2 cellular contexts compared by ENCODE assay signal in the genomic region with DNA sequence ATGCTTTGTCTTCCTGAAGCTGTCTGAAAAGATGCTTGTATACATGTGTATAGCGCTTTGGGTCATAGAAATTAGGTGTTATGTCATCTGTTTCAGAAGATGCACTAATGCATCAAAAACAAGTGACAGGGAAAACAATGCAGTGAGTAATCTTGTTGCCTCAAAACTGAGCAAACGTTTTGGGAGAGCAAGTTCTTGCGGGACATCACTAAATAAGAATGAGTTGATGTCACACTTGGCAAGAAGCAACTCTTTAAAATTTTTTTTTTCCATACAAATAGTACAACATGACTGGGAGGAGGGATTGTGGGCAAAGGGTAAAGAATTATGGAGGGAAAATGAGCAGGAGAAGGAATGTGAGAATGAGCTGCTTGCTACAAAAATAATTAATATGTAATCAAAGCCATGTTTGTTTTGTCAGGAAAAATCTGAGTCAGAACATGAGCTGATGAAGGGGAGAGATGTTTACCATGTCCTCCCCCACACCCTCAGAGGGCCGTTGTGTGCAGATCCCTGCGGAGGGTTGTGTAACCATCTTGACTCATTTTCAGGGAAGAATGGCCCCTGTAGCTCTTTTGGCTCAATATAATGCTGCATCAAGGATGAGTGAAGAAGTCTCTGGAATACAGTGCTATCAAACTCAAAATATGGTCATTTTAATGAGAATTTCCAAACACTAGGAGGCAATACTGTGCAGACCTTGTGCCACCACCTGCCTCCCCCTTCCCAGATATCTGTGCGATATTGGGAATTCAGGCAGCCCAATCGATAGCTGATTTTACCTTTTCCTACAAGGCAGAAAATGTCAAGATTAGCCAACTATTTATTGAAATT.
TF ChIP-seq lines count a peak whose summit lies in the region.

No MANE protein-coding gene starts in this region.

TF ChIP-seq in GM12878, 131 proteins besides CTCF, POLR2A, EP300 and RAD21:
- TF ChIP-seq ZNF384 (IDR thresholded peaks at IDR 0.05; ENCODE audit: borderline replicate concordance, low read depth, low read length), result no peak
- TF ChIP-seq CBX3 (IDR thresholded peaks at IDR 0.05; ENCODE audit: borderline replicate concordance, low read depth), result no peak
- no peak for TF ChIP-seq ZNF592 (IDR thresholded peaks at IDR 0.05)
TF ChIP-seq in GM12878: peak in this region for 0.

TF ChIP-seq in HepG2, 621 proteins besides CTCF, POLR2A, EP300 and RAD21 (continues in another document):
- TF ChIP-seq ZNF329 (CRISPR knock-in tag; IDR thresholded peaks at IDR 0.05; ENCODE audit: low read depth) (no peak), ZNF253 (CRISPR knock-in tag; IDR thresholded peaks at IDR 0.05; ENCODE audit: borderline replicate concordance) (no peak), ZNF75D (CRISPR knock-in tag; IDR thresholded peaks at IDR 0.05; ENCODE audit: borderline replicate concordance) (no peak), KMT2B (CRISPR knock-in tag; IDR thresholded peaks at IDR 0.05) (0 out of 2 replicates have a peak, but pooled peaks have one; percentile 55), HHEX (CRISPR knock-in tag; IDR thresholded peaks at IDR 0.05) (no peak), GABPB1 (CRISPR knock-in tag; IDR thresholded peaks at IDR 0.05) (0 out of 2 replicates have a peak, but pooled peaks have one; percentile 16), SALL1 (CRISPR knock-in tag; IDR thresholded peaks at IDR 0.05) (peak; percentile 94), ZFYVE20 (CRISPR knock-in tag; IDR thresholded peaks at IDR 0.05; ENCODE audit: borderline replicate concordance, low read depth) (no peak), ZNF781 (CRISPR knock-in tag; IDR thresholded peaks at IDR 0.05; ENCODE audit: borderline replicate concordance, not compliant biosample characterization) (no peak), KAT2B (IDR thresholded peaks at IDR 0.05; ENCODE audit: borderline replicate concordance, low read depth, low read length) (no peak), EED (CRISPR knock-in tag; IDR thresholded peaks at IDR 0.05) (no peak), GABPA (IDR thresholded peaks at IDR 0.05; ENCODE audit: low read depth, low read length) (no peak), GABPA (CRISPR knock-in tag; IDR thresholded peaks at IDR 0.05; ENCODE audit: low read depth) (no peak), ADNP (CRISPR knock-in tag; IDR thresholded peaks at IDR 0.05) (no peak), MLLT10 (CRISPR knock-in tag; IDR thresholded peaks at IDR 0.05) (no peak), ZNF780A (CRISPR knock-in tag; IDR thresholded peaks at IDR 0.05) (no peak), THAP7 (CRISPR knock-in tag; IDR thresholded peaks at IDR 0.05) (no peak), ZNF652 (CRISPR knock-in tag; IDR thresholded peaks at IDR 0.05; ENCODE audit: borderline replicate concordance, low read depth) (no peak), FOXM1 (CRISPR knock-in tag; IDR thresholded peaks at IDR 0.05) (no peak), HNF4A (CRISPR knock-in tag; IDR thresholded peaks at IDR 0.05) (no peak; the same call in 1 of the 2 replicates), ZNF180 (CRISPR knock-in tag; IDR thresholded peaks at IDR 0.05; ENCODE audit: borderline replicate concordance, low read depth) (no peak), ZNF777 (CRISPR knock-in tag; IDR thresholded peaks at IDR 0.05) (no peak), JARID2 (CRISPR knock-in tag; IDR thresholded peaks at IDR 0.05; ENCODE audit: insufficient replicate concordance) (no peak), TFAP4 (IDR thresholded peaks at IDR 0.05; ENCODE audit: borderline replicate concordance, low read depth) (no peak; the same call in 1 of the 2 replicates), FOSL1 (CRISPR knock-in tag; IDR thresholded peaks at IDR 0.05; ENCODE audit: borderline replicate concordance) (peak; percentile 34; the same call in 1 of the 2 replicates), TBL1XR1 (IDR thresholded peaks at IDR 0.05; ENCODE audit: borderline replicate concordance, low read length, partially characterized antibody) (no peak), IKZF5 (CRISPR knock-in tag; IDR thresholded peaks at IDR 0.05) (peak; percentile 76; the same call in 1 of the 2 replicates), ARID2 (CRISPR knock-in tag; IDR thresholded peaks at IDR 0.05; ENCODE audit: borderline replicate concordance) (no peak), ZNF850 (CRISPR knock-in tag; conservative IDR thresholded peaks at IDR 0.05) (no peak), ZNF737 (CRISPR knock-in tag; IDR thresholded peaks at IDR 0.05; ENCODE audit: borderline replicate concordance) (no peak), TAF1 (CRISPR knock-in tag; IDR thresholded peaks at IDR 0.05) (no peak), HDAC2 (CRISPR knock-in tag; IDR thresholded peaks at IDR 0.05) (peak; percentile 83), ZNF816 (CRISPR knock-in tag; IDR thresholded peaks at IDR 0.05; ENCODE audit: borderline replicate concordance) (no peak), MEIS2 (CRISPR knock-in tag; IDR thresholded peaks at IDR 0.05) (no peak), KLF16 (CRISPR knock-in tag; IDR thresholded peaks at IDR 0.05) (peak in 1 of 2 experiments; percentile 58; a peak in 1 of 4 replicates), ZNF530 (CRISPR knock-in tag; IDR thresholded peaks at IDR 0.05; ENCODE audit: low read depth) (no peak), TCF12 (IDR thresholded peaks at IDR 0.05) (no peak), TCF12 (CRISPR knock-in tag; IDR thresholded peaks at IDR 0.05) (no peak)
- TF ChIP-seq, protein P1, sequence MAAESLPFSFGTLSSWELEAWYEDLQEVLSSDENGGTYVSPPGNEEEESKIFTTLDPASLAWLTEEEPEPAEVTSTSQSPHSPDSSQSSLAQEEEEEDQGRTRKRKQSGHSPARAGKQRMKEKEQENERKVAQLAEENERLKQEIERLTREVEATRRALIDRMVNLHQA (CRISPR knock-in tag; IDR thresholded peaks at IDR 0.05), result no peak
- TF ChIP-seq, protein P2, sequence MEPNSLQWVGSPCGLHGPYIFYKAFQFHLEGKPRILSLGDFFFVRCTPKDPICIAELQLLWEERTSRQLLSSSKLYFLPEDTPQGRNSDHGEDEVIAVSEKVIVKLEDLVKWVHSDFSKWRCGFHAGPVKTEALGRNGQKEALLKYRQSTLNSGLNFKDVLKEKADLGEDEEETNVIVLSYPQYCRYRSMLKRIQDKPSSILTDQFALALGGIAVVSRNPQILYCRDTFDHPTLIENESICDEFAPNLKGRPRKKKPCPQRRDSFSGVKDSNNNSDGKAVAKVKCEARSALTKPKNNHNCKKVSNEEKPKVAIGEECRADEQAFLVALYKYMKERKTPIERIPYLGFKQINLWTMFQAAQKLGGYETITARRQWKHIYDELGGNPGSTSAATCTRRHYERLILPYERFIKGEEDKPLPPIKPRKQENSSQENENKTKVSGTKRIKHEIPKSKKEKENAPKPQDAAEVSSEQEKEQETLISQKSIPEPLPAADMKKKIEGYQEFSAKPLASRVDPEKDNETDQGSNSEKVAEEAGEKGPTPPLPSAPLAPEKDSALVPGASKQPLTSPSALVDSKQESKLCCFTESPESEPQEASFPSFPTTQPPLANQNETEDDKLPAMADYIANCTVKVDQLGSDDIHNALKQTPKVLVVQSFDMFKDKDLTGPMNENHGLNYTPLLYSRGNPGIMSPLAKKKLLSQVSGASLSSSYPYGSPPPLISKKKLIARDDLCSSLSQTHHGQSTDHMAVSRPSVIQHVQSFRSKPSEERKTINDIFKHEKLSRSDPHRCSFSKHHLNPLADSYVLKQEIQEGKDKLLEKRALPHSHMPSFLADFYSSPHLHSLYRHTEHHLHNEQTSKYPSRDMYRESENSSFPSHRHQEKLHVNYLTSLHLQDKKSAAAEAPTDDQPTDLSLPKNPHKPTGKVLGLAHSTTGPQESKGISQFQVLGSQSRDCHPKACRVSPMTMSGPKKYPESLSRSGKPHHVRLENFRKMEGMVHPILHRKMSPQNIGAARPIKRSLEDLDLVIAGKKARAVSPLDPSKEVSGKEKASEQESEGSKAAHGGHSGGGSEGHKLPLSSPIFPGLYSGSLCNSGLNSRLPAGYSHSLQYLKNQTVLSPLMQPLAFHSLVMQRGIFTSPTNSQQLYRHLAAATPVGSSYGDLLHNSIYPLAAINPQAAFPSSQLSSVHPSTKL (CRISPR knock-in tag; IDR thresholded peaks at IDR 0.05), result peak; percentile 91
- TF ChIP-seq, protein P3, sequence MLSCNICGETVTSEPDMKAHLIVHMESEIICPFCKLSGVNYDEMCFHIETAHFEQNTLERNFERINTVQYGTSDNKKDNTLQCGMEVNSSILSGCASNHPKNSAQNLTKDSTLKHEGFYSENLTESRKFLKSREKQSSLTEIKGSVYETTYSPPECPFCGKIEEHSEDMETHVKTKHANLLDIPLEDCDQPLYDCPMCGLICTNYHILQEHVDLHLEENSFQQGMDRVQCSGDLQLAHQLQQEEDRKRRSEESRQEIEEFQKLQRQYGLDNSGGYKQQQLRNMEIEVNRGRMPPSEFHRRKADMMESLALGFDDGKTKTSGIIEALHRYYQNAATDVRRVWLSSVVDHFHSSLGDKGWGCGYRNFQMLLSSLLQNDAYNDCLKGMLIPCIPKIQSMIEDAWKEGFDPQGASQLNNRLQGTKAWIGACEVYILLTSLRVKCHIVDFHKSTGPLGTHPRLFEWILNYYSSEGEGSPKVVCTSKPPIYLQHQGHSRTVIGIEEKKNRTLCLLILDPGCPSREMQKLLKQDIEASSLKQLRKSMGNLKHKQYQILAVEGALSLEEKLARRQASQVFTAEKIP (CRISPR knock-in tag; IDR thresholded peaks at IDR 0.05; ENCODE audit: borderline replicate concordance), result no peak
- TF ChIP-seq, protein P4, sequence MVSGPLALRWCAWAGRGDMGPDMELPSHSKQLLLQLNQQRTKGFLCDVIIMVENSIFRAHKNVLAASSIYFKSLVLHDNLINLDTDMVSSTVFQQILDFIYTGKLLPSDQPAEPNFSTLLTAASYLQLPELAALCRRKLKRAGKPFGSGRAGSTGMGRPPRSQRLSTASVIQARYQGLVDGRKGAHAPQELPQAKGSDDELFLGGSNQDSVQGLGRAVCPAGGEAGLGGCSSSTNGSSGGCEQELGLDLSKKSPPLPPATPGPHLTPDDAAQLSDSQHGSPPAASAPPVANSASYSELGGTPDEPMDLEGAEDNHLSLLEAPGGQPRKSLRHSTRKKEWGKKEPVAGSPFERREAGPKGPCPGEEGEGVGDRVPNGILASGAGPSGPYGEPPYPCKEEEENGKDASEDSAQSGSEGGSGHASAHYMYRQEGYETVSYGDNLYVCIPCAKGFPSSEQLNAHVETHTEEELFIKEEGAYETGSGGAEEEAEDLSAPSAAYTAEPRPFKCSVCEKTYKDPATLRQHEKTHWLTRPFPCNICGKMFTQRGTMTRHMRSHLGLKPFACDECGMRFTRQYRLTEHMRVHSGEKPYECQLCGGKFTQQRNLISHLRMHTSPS (CRISPR knock-in tag; IDR thresholded peaks at IDR 0.05; ENCODE audit: low read depth), result no peak
- TF ChIP-seq, protein P5, sequence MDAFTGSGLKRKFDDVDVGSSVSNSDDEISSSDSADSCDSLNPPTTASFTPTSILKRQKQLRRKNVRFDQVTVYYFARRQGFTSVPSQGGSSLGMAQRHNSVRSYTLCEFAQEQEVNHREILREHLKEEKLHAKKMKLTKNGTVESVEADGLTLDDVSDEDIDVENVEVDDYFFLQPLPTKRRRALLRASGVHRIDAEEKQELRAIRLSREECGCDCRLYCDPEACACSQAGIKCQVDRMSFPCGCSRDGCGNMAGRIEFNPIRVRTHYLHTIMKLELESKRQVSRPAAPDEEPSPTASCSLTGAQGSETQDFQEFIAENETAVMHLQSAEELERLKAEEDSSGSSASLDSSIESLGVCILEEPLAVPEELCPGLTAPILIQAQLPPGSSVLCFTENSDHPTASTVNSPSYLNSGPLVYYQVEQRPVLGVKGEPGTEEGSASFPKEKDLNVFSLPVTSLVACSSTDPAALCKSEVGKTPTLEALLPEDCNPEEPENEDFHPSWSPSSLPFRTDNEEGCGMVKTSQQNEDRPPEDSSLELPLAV (CRISPR knock-in tag; conservative IDR thresholded peaks at IDR 0.05; ENCODE audit: low read depth), result no peak
- TF ChIP-seq, protein P6, sequence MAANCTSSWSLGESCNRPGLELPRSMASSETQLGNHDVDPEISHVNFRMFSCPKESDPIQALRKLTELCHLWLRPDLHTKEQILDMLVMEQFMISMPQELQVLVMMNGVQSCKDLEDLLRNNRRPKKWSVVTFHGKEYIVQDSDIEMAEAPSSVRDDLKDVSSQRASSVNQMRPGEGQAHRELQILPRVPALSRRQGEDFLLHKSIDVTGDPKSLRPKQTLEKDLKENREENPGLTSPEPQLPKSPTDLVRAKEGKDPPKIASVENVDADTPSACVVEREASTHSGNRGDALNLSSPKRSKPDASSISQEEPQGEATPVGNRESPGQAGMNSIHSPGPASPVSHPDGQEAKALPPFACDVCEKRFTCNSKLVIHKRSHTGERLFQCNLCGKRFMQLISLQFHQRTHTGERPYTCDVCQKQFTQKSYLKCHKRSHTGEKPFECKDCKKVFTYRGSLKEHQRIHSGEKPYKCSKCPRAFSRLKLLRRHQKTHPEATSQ (CRISPR knock-in tag; IDR thresholded peaks at IDR 0.05; ENCODE audit: borderline replicate concordance), result no peak
